Comparison of ENCODE assay signal across 14 cellular contexts in the genomic region with DNA sequence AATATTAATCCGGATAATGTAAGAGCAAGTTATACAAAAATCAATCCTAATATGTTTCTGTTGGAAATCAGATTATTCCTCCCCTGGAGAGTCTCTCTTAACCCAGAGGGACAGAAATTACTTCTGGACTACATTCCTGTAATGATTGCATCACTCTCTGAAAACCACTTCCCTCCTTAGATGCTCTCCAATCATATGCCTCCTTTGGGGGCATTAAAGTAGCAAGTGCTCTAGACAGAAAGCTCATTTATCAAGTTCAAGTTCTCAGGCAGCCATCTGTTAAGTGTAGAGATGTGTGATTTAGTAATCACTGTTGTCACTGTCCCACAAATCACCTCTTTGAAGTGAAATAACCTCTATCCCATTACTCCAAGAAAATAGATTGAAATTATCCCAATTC.
DNase-seq lines count a peak whose midpoint lies in the region; ATAC-seq and TF ChIP-seq lines count a peak whose summit lies in the region.
"Had no signal": no experiment of that assay in that cellular context is flagged by ENCODE, and none has a peak within 500 bp of the region (broad histone marks: within the 10 kb centered on the region; RNA-seq: fewer than 3 reads in every experiment).

No MANE protein-coding gene starts in this region.

- intact Hi-C loops in IMR-90 (cut with micrococcal nuclease) = no loop called here
- intact Hi-C loops in left ventricle myocardium inferior (cut with micrococcal nuclease) = no loop called here

- no peak overlapping the region for H3K14ac ChIP-seq in IMR-90 (replicated peaks; ENCODE audit: low read depth, low read length)

- H3K27me3 Mint-ChIP-seq in activated naive CD8-positive, alpha-beta T cell treated with anti-CD3 and anti-CD28 coated beads, Interleukin-2, amount 50 U/mL, for 24 hours = no peaks in the 10 kb centered on the region
- H3K27me3 Mint-ChIP-seq: activated T-cell treated with anti-CD3 and anti-CD28 coated beads, Interleukin-2, amount 50 U/mL, for 24 hours had no signal

- no peaks in the 10 kb centered on the region for H3K9me1 ChIP-seq in IMR-90 (ENCODE audit: insufficient read depth, low read length)

- no peak for TF ChIP-seq POLR2A in IMR-90 (IDR thresholded peaks at IDR 0.05; ENCODE audit: low read depth, low read length)

- H3K4me1 ChIP-seq in IMR-90 (ENCODE audit: control insufficient read depth, insufficient read depth, low read length) = no peaks in the 10 kb centered on the region
- no peaks in the 10 kb centered on the region for H3K4me1 ChIP-seq in left ventricle myocardium inferior
- H3K4me1 ChIP-seq: adrenal gland, parathyroid adenoma, uterus had no signal

- no peak overlapping the region for H3K27ac ChIP-seq in IMR-90 (ENCODE audit: insufficient read depth, low read length)
- H3K27ac ChIP-seq in left ventricle myocardium inferior (replicated peaks) = no peak overlapping the region
- H3K27ac ChIP-seq: adrenal gland, parathyroid adenoma, SK-N-MC, uterus had no signal

- no TSS peak for BruUV-seq in IMR-90 (replicated peaks; lab: Mats Ljungman, UMichigan)

- H4K91ac ChIP-seq in IMR-90 (ENCODE audit: insufficient read depth, low read depth, low read length) = no peak overlapping the region

- no peak overlapping the region for H3K4ac ChIP-seq in IMR-90 (ENCODE audit: low read depth, low read length)

- peaks cover 3% of the 10 kb centered on the region for H3K9me3 Mint-ChIP-seq in activated naive CD8-positive, alpha-beta T cell treated with anti-CD3 and anti-CD28 coated beads, Interleukin-2, amount 50 U/mL, for 24 hours
- H3K9me3 Mint-ChIP-seq: activated T-cell treated with anti-CD3 and anti-CD28 coated beads, Interleukin-2, amount 50 U/mL, for 24 hours had no signal

- H3K9me3 ChIP-seq in IMR-90 (ENCODE audit: control insufficient read depth, insufficient read depth, low read length) (peaks cover 4% of the 10 kb centered on the region; the same call in 1 of the 2 replicates), left ventricle myocardium inferior (replicated peaks) (peaks cover 8% of the 10 kb centered on the region)
- H3K9me3 ChIP-seq: adrenal gland, uterus had no signal

- no peak overlapping the region for H3K56ac ChIP-seq in IMR-90 (ENCODE audit: extremely low read depth, insufficient read depth, low read length)

- H2AK9ac ChIP-seq in IMR-90 (replicated peaks; ENCODE audit: low read depth, low read length, poor library complexity) = no peak overlapping the region

- H3K9ac ChIP-seq in IMR-90 (ENCODE audit: low read depth, low read length) = no peak overlapping the region
- H3K9ac ChIP-seq: parathyroid adenoma had no signal

- H4K5ac ChIP-seq in IMR-90 (ENCODE audit: low read depth, low read length) = no peak overlapping the region

- CTCF ChIA-PET in IMR-90 (lab: Yijun Ruan, JAX) = no interaction called here

- POLR2A ChIA-PET in IMR-90 (lab: Charles Lee; ENCODE audit: unreplicated experiment) = no interaction called here

- H3K23ac ChIP-seq in IMR-90 (ENCODE audit: low read depth, low read length) = no peak overlapping the region

- H2BK5ac ChIP-seq in IMR-90 (ENCODE audit: low read depth, low read length, poor library complexity, severe bottlenecking) = no peak overlapping the region

- H2BK120ac ChIP-seq in IMR-90 (ENCODE audit: low read depth, low read length) = no peak overlapping the region

- H2BK20ac ChIP-seq in IMR-90 (ENCODE audit: low read depth, low read length) = no peak overlapping the region

- H3K36me3 ChIP-seq in IMR-90 (ENCODE audit: control insufficient read depth, insufficient read depth, low read length) (no peaks in the 10 kb centered on the region), left ventricle myocardium inferior (no peaks in the 10 kb centered on the region)
- H3K36me3 ChIP-seq: adrenal gland had no signal

- WGBS in IMR-90 (ENCODE audit: extremely low coverage in 2 of 2, insufficient read length in 1 of 2), 2 experiments = no CpG with 5 or more reads among the region's 1 CpG

- no peaks in the 10 kb centered on the region for H3K79me1 ChIP-seq in IMR-90 (ENCODE audit: low read depth in 1 of 2, low read length in 2 of 2)

- no peak overlapping the region for H4K8ac ChIP-seq in IMR-90 (ENCODE audit: low read depth in 2 of 2, low read length in 2 of 2)

- H2AFZ ChIP-seq in IMR-90 (replicated peaks; ENCODE audit: low read length, poor library complexity) = no peak overlapping the region
- H2AFZ ChIP-seq: parathyroid adenoma had no signal

- H3K18ac ChIP-seq in IMR-90 (ENCODE audit: low read depth, low read length) = no peak overlapping the region

- TF ChIP-seq RAD21 in IMR-90 (IDR thresholded peaks at IDR 0.05; ENCODE audit: low read length) = no peak

- H2AK5ac ChIP-seq in IMR-90 (ENCODE audit: low read depth, low read length) = no peak overlapping the region

- TF ChIP-seq CTCF in IMR-90 (conservative IDR thresholded peaks at IDR 0.05; ENCODE audit: low read depth, low read length) (no peak), left ventricle myocardium inferior (IDR thresholded peaks at IDR 0.05; ENCODE audit: borderline replicate concordance) (no peak)

- no peak overlapping the region for H3K4me2 ChIP-seq in IMR-90 (ENCODE audit: low read depth, low read length)

- peak; percentile 1 for DNase-seq in A172 (ENCODE audit: low spot score)
- no peak for DNase-seq in IMR-90
- DNase-seq in NCI-H2171 (lab: John Stamatoyannopoulos, UW) = peak; percentile 44
- DNase-seq in left ventricle myocardium inferior = no peak
- no peak for DNase-seq in activated naive CD8-positive, alpha-beta T cell treated with anti-CD3 and anti-CD28 coated beads, Interleukin-2, amount 50 U/mL, for 24 hours
- no peak for DNase-seq in stimulated activated CD4-positive, alpha-beta T cell treated with anti-CD3 and anti-CD28 coated beads, Interleukin-2, amount 100 ng/mL, for 48 hours
- DNase-seq: ACHN; activated T-cell treated with anti-CD3 and anti-CD28 coated beads, Interleukin-2, amount 50 U/mL, for 24 hours; adrenal gland; uterus had no signal

- dilution Hi-C loops in IMR-90 (cut with HindIII; ENCODE audit: low sequenced_read_pairs, unreplicated experiment) = no loop called here

- H2BK15ac ChIP-seq in IMR-90 (ENCODE audit: low read depth, low read length) = no peak overlapping the region

- H3K4me3 Mint-ChIP-seq in activated naive CD8-positive, alpha-beta T cell treated with anti-CD3 and anti-CD28 coated beads, Interleukin-2, amount 50 U/mL, for 24 hours = no peak overlapping the region
- H3K4me3 Mint-ChIP-seq: activated T-cell treated with anti-CD3 and anti-CD28 coated beads, Interleukin-2, amount 50 U/mL, for 24 hours had no signal

- in situ Hi-C loops in IMR-90 (cut with MboI; ENCODE audit: low sequenced_read_pairs) = no loop called here

- H3K4me1 Mint-ChIP-seq in activated naive CD8-positive, alpha-beta T cell treated with anti-CD3 and anti-CD28 coated beads, Interleukin-2, amount 50 U/mL, for 24 hours = no peaks in the 10 kb centered on the region

- ATAC-seq in IMR-90 (ENCODE audit: low read depth) (no peak), SK-N-SH treated with all-trans-retinoic acid at 6 μM for 48 hours (no peak), GM18861 (IDR thresholded peaks at IDR 0.05; ENCODE audit: unreplicated experiment) (no peak)
- ATAC-seq in activated naive CD8-positive, alpha-beta T cell treated with anti-CD3 and anti-CD28 coated beads, Interleukin-2, amount 50 U/mL, for 24 hours = no peak

- H3K27me3 ChIP-seq in IMR-90 (ENCODE audit: control insufficient read depth, insufficient read depth, low read length) (no peaks in the 10 kb centered on the region), left ventricle myocardium inferior (ENCODE audit: low read depth) (no peaks in the 10 kb centered on the region)
- H3K27me3 ChIP-seq: adrenal gland, uterus had no signal

- H3K36me3 Mint-ChIP-seq in activated naive CD8-positive, alpha-beta T cell treated with anti-CD3 and anti-CD28 coated beads, Interleukin-2, amount 50 U/mL, for 24 hours (ENCODE audit: low read depth) = no peaks in the 10 kb centered on the region

- H3K27ac Mint-ChIP-seq in activated naive CD8-positive, alpha-beta T cell treated with anti-CD3 and anti-CD28 coated beads, Interleukin-2, amount 50 U/mL, for 24 hours = no peak overlapping the region
- H3K27ac Mint-ChIP-seq: activated T-cell treated with anti-CD3 and anti-CD28 coated beads, Interleukin-2, amount 50 U/mL, for 24 hours had no signal

- no peaks in the 10 kb centered on the region for H4K20me1 ChIP-seq in IMR-90 (ENCODE audit: insufficient read depth, low read length)

- H3K4me3 ChIP-seq in IMR-90 (ENCODE audit: insufficient read depth, low read depth, low read length) = no peak overlapping the region
- no peak overlapping the region for H3K4me3 ChIP-seq in left ventricle myocardium inferior
- H3K4me3 ChIP-seq: adrenal gland, SK-N-MC, uterus had no signal

TF ChIP-seq in IMR-90, 13 proteins besides CTCF, POLR2A, EP300 and RAD21:
- no peak for TF ChIP-seq BHLHE40 (IDR thresholded peaks at IDR 0.05; ENCODE audit: low read depth, low read length)
- TF ChIP-seq CEBPB (IDR thresholded peaks at IDR 0.05; ENCODE audit: low read depth, low read length) = peak; percentile 22; the same call in 1 of the 2 replicates

TF ChIP-seq in SK-N-SH treated with all-trans-retinoic acid at 6 μM for 48 hours, 23 proteins besides CTCF, POLR2A, EP300 and RAD21:
- no peak for TF ChIP-seq ZNF70 (CRISPR knock-in tag; IDR thresholded peaks at IDR 0.05)
- peak; percentile 93 for TF ChIP-seq ISL1 (CRISPR knock-in tag; IDR thresholded peaks at IDR 0.05)
- TF ChIP-seq GLIS3 (CRISPR knock-in tag; IDR thresholded peaks at IDR 0.05) = 0 out of 2 replicates have a peak, but pooled peaks have one; percentile 69
- TF ChIP-seq RARB (CRISPR knock-in tag; IDR thresholded peaks at IDR 0.05) = no peak
- peak; percentile 61; the same call in 1 of the 2 replicates for TF ChIP-seq SNAI2 (CRISPR knock-in tag; IDR thresholded peaks at IDR 0.05)
- TF ChIP-seq, protein P1, sequence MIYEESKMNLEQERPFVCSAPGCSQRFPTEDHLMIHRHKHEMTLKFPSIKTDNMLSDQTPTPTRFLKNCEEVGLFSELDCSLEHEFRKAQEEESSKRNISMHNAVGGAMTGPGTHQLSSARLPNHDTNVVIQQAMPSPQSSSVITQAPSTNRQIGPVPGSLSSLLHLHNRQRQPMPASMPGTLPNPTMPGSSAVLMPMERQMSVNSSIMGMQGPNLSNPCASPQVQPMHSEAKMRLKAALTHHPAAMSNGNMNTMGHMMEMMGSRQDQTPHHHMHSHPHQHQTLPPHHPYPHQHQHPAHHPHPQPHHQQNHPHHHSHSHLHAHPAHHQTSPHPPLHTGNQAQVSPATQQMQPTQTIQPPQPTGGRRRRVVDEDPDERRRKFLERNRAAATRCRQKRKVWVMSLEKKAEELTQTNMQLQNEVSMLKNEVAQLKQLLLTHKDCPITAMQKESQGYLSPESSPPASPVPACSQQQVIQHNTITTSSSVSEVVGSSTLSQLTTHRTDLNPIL (CRISPR knock-in tag; IDR thresholded peaks at IDR 0.05; ENCODE audit: low read depth) = peak; percentile 34; the same call in 1 of the 2 replicates

Comparison
In these comparisons a context has a peak if more than half of its experiments do, and no peak if none do; other contexts are left out.
1. DNase-seq: peak in A172 (single experiment) and NCI-H2171 (single experiment); none in IMR-90 (single experiment), left ventricle myocardium inferior (single experiment), activated naive CD8-positive, alpha-beta T cell treated with anti-CD3 and anti-CD28 coated beads, Interleukin-2, amount 50 U/mL, for 24 hours (single experiment) and stimulated activated CD4-positive, alpha-beta T cell treated with anti-CD3 and anti-CD28 coated beads, Interleukin-2, amount 100 ng/mL, for 48 hours (0 of 2).